ENCODE assay signal across 33 cellular contexts in the genomic region with DNA sequence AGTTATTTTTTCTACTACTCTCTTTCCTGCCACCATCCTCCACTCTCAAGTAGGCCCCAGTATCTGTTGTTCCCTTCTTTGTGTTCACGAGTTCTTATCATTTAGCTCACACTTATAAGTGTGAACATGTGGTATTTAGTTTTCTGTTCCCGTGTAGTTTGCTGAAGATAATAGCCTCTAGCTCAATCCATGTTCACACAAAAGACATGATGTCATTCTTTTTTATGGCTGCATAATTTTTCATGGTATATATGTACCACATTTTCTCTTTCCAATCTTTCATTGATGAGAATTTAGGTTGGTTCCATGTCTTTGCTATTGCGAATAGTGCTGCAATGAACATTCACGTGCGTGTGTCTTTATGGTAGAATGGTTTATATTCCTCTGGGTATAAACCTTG.
"Had no signal": no experiment of that assay in that cellular context is flagged by ENCODE, and none has a peak within 500 bp of the region (broad histone marks: within the 10 kb centered on the region; RNA-seq: fewer than 3 reads in every experiment).

No MANE protein-coding gene starts in this region.

- H3K27me3 ChIP-seq: MG63 had no signal

- H3K36me3 ChIP-seq: MG63 had no signal

- H3K9me3 ChIP-seq: MG63 had no signal

- DNase-seq: Karpas-422, Kasumi-1, MG63, MM.1S, NCI-H1048, NCI-H1092, NCI-H1092 treated with DMSO at 0.1 percent for 48 hours, NCI-H1105, NCI-H1105 treated with DMSO at 0.1 percent for 48 hours, NCI-H1417, NCI-H1417 treated with DMSO at 0.1 percent for 48 hours, NCI-H1436, NCI-H1436 treated with DMSO at 0.1 percent for 48 hours, NCI-H146, NCI-H1694, NCI-H1694 treated with DMSO at 0.1 percent for 48 hours, NCI-H187, NCI-H187 treated with DMSO at 0.1 percent for 48 hours, NCI-H1930, NCI-H2029, NCI-H2029 treated with DMSO at 0.1 percent for 48 hours, NCI-H2081, NCI-H2081 treated with DMSO at 0.1 percent for 48 hours, NCI-H2107, NCI-H2171, NCI-H2171 treated with DMSO at 0.1 percent for 48 hours, NCI-H2227 treated with DMSO at 0.1 percent for 48 hours, NCI-H226, NCI-H345, NCI-H446, NCI-H446 treated with DMSO at 0.1 percent for 48 hours, NCI-H510A, NCI-H510A treated with DMSO at 0.1 percent for 48 hours had no signal

- H3K4me3 ChIP-seq: MG63 had no signal
